In the genomic region with DNA sequence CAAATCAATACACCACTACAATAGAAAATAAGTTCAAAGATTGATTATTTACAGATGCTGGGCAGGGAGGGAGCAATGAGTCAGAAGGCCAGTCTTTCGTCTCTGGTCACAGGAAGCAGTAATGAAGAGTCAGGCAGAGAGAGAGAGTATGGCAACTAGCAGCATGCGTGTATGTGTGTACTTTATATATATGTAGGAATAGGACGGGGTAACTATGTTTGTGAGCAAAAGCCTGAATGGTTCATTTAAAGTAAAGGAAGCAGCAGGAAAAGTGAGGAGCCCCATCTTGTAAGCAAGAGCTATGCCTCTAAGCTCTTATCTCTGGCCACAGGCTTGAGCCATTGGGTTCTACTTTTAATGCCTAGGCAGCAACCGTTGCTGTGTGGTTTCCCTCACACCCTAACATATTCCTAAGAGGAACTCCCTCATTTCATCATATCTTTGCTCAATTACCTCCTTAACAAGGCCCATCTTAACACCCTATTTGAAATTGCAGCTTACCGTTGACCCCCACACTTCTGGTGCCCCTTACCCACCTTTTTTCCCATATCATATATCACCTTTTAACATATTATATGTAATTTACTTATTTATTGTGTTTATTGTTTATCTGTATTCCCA, we compare ENCODE assay signal across 18 cellular contexts.
DNase-seq lines count a peak whose midpoint lies in the region; ATAC-seq and TF ChIP-seq lines count a peak whose summit lies in the region.
"Had no signal": no experiment of that assay in that cellular context is flagged by ENCODE, and none has a peak within 500 bp of the region (broad histone marks: within the 10 kb centered on the region; RNA-seq: fewer than 3 reads in every experiment).

No MANE protein-coding gene starts in this region.

- DNase-seq in CD1c-positive myeloid dendritic cell (ENCODE audit: extremely low spot score) (peak; percentile 8), Kasumi-1 (lab: John Stamatoyannopoulos, UW) (peak; percentile 91 to 93), iris pigment epithelial cell (ENCODE audit: low read depth) (peak; percentile 19), mesenteric fat pad (ENCODE audit: low spot score) (no peak), NCI-H446 treated with DMSO at 0.1 percent for 48 hours (lab: John Stamatoyannopoulos, UW) (no peak)
- DNase-seq in activated naive CD4-positive, alpha-beta T cell treated with anti-CD3 and anti-CD28 coated beads, Interleukin-2, amount 10 ng/mL, durations not matched to agents 7 days and 5 days = no peak
- DNase-seq: ACHN; activated CD8-positive, alpha-beta T cell treated with anti-CD3 and anti-CD28 coated beads, Interleukin-2, amount 10 ng/mL, durations not matched to agents 7 days and 5 days; activated T-cell treated with anti-CD3 and anti-CD28 coated beads, Interleukin-2, amount 50 U/mL, for 48 hours; foreskin melanocyte; NCI-H146; NCI-H748 treated with DMSO at 0.1 percent for 48 hours; retina; stimulated activated naive CD4-positive, alpha-beta T cell treated with Interleukin-2 at 50 U/mL for 16 hours; transverse colon had no signal

- peaks cover 25% of the 10 kb centered on the region for H3K4me1 Mint-ChIP-seq in activated naive CD4-positive, alpha-beta T cell treated with anti-CD3 and anti-CD28 coated beads, Interleukin-2, amount 10 ng/mL, durations not matched to agents 7 days and 5 days

- peak; percentile 35; the same call in 1 of the 3 replicates for ATAC-seq in SK-N-SH treated with all-trans-retinoic acid at 6 μM for 48 hours
- ATAC-seq in HG03457 (IDR thresholded peaks at IDR 0.05; ENCODE audit: unreplicated experiment) = no peak
- ATAC-seq: activated CD8-positive, alpha-beta T cell treated with anti-CD3 and anti-CD28 coated beads, Interleukin-2, amount 10 ng/mL, durations not matched to agents 7 days and 5 days; activated naive CD4-positive, alpha-beta T cell treated with anti-CD3 and anti-CD28 coated beads, Interleukin-2, amount 50 U/mL, for 72 hours had no signal

- H3K27me3 Mint-ChIP-seq in activated naive CD4-positive, alpha-beta T cell treated with anti-CD3 and anti-CD28 coated beads, Interleukin-2, amount 10 ng/mL, durations not matched to agents 7 days and 5 days = no peaks in the 10 kb centered on the region

- no peaks in the 10 kb centered on the region for H3K9me3 Mint-ChIP-seq in activated naive CD4-positive, alpha-beta T cell treated with anti-CD3 and anti-CD28 coated beads, Interleukin-2, amount 10 ng/mL, durations not matched to agents 7 days and 5 days
- H3K9me3 Mint-ChIP-seq: activated naive CD4-positive, alpha-beta T cell treated with anti-CD3 and anti-CD28 coated beads, Interleukin-2, amount 50 U/mL, for 72 hours had no signal

- no peak overlapping the region for H3K4me3 Mint-ChIP-seq in activated naive CD4-positive, alpha-beta T cell treated with anti-CD3 and anti-CD28 coated beads, Interleukin-2, amount 10 ng/mL, durations not matched to agents 7 days and 5 days
- H3K4me3 Mint-ChIP-seq: activated CD8-positive, alpha-beta T cell treated with anti-CD3 and anti-CD28 coated beads, Interleukin-2, amount 10 ng/mL, durations not matched to agents 7 days and 5 days had no signal

- H3K36me3 Mint-ChIP-seq in activated naive CD4-positive, alpha-beta T cell treated with anti-CD3 and anti-CD28 coated beads, Interleukin-2, amount 10 ng/mL, durations not matched to agents 7 days and 5 days = peaks cover 5% of the 10 kb centered on the region
- H3K36me3 Mint-ChIP-seq: activated naive CD4-positive, alpha-beta T cell treated with anti-CD3 and anti-CD28 coated beads, Interleukin-2, amount 50 U/mL, for 72 hours had no signal

- H3K27ac Mint-ChIP-seq in activated naive CD4-positive, alpha-beta T cell treated with anti-CD3 and anti-CD28 coated beads, Interleukin-2, amount 10 ng/mL, durations not matched to agents 7 days and 5 days = no peak overlapping the region
- H3K27ac Mint-ChIP-seq: activated CD8-positive, alpha-beta T cell treated with anti-CD3 and anti-CD28 coated beads, Interleukin-2, amount 10 ng/mL, durations not matched to agents 7 days and 5 days; activated naive CD4-positive, alpha-beta T cell treated with anti-CD3 and anti-CD28 coated beads, Interleukin-2, amount 50 U/mL, for 72 hours had no signal

- CTCF ChIA-PET in activated naive CD4-positive, alpha-beta T cell treated with anti-CD3 and anti-CD28 coated beads, Interleukin-2, amount 10 ng/mL, durations not matched to agents 7 days and 5 days (lab: Charles Lee) = interaction anchor here (1.1 kb wide), 1 partner anchor 66 kb away, joined by 3 read pairs; the partner anchor contains the start of gene AFG1L

TF ChIP-seq in SK-N-SH treated with all-trans-retinoic acid at 6 μM for 48 hours, 23 proteins besides CTCF, POLR2A, EP300 and RAD21:
- no peak for TF ChIP-seq ZNF8 (CRISPR knock-in tag; IDR thresholded peaks at IDR 0.05)
- no peak for TF ChIP-seq ZNF565 (CRISPR knock-in tag; conservative IDR thresholded peaks at IDR 0.05; ENCODE audit: low read depth)
- TF ChIP-seq TSHZ2 (CRISPR knock-in tag; IDR thresholded peaks at IDR 0.05) = no peak
- TF ChIP-seq ESRRG (CRISPR knock-in tag; IDR thresholded peaks at IDR 0.05) = no peak
- TF ChIP-seq BACH2 (CRISPR knock-in tag; IDR thresholded peaks at IDR 0.05; ENCODE audit: borderline replicate concordance) = no peak
- no peak for TF ChIP-seq TOX (CRISPR knock-in tag; IDR thresholded peaks at IDR 0.05; ENCODE audit: borderline replicate concordance)
- TF ChIP-seq CSDC2 (CRISPR knock-in tag; IDR thresholded peaks at IDR 0.05) = no peak
- TF ChIP-seq ZC3H10 (CRISPR knock-in tag; IDR thresholded peaks at IDR 0.05) = no peak
- no peak for TF ChIP-seq GLIS3 (CRISPR knock-in tag; IDR thresholded peaks at IDR 0.05)
- no peak for TF ChIP-seq ZNF70 (CRISPR knock-in tag; IDR thresholded peaks at IDR 0.05)
TF ChIP-seq in SK-N-SH treated with all-trans-retinoic acid at 6 μM for 48 hours: peak in this region for 0.

Comparison
In these comparisons a context has a peak if more than half of its experiments do, and no peak if none do; other contexts are left out.
1. DNase-seq: peak in CD1c-positive myeloid dendritic cell (single experiment), Kasumi-1 (2 of 2) and iris pigment epithelial cell (single experiment); none in activated naive CD4-positive, alpha-beta T cell treated with anti-CD3 and anti-CD28 coated beads, Interleukin-2, amount 10 ng/mL, durations not matched to agents 7 days and 5 days (single experiment), mesenteric fat pad (single experiment) and NCI-H446 treated with DMSO at 0.1 percent for 48 hours (single experiment).